8 cellular contexts compared by ENCODE assay signal in the genomic region with DNA sequence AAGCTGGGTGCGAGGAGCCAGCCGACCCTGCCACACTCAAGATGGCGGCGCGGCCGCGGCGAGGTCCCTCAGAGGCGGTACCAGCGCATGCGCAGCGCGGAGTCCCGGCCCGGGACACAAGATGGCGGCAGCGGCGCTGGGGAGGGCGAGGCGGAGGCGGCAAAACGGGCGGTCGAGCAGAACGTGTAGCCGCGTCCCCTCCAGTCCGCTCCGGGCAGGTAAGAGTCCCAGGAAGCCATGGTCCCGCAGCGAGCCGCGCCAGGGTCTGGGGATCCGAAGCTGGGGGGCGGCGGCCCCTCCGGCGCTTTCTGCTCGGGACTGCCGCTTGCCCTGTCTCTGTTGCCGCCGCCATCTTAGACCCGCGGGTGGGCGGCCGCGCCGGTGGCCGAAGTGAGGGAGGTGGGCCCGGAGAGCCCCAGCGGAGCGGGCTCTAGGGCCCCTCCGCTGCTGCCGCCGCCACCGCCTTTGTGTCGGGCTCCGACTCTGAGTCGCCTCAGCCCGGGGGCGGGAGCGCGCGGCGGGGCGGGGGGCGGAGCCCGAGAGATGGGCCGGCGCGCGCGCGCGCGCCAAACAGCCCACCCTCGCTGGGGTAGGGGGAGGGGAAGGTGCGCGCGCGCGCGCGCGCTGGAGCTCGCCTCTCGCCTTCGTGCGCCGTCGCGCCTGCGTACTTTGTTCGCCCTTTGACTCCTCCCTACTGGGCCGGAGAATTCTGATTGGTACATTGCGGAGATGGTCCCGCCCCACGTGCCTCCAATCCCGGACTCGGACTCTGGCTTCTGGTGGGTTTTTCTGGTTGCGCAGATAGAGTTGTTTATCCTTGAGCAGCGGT. TPM values are rescaled to one million over a fixed set of nuclear protein-coding genes. Genes with fewer than 3 reads are reported as not detected.
DNase-seq lines count a peak whose midpoint lies in the region; ATAC-seq and TF ChIP-seq lines count a peak whose summit lies in the region.

A gene (plus strand): TSS at position 97 of the 829 bp plus-strand sequence. CDS start 4,317 bp downstream, outside the sequence.

- CTCF ChIA-PET in PC-3 (lab: Charles Lee) = interaction anchor here (0.6 to 0.7 kb wide), 2 partner anchors 14 to 78 kb away, joined by 4 to 13 read pairs; a partner anchor contains a TSS

- TF ChIP-seq CTCF in PC-3 (conservative IDR thresholded peaks at IDR 0.05; ENCODE audit: low read depth, low read length) (no peak), epithelial cell of esophagus (IDR thresholded peaks at IDR 0.05; ENCODE audit: insufficient read depth, low read depth, low read length, missing control alignments) (no peak)

- peaks cover 12% of the 10 kb centered on the region; the same call in 1 of the 2 replicates for H3K4me1 ChIP-seq in PC-3 (ENCODE audit: insufficient read depth, low read length)

- H3K9me2 ChIP-seq in PC-3 (replicated peaks; ENCODE audit: low read length) = no peaks in the 10 kb centered on the region

- H3K4me2 ChIP-seq in PC-3 (ENCODE audit: low read length) = peak within 1 kb of the TSS; percentile 97

- intact Hi-C loops in PC-3 (cut with micrococcal nuclease) = loop anchor here (1.0 to 10.0 kb wide), 3 partner anchors 120 to 520 kb away; a partner anchor contains a TSS

- no peaks in the 10 kb centered on the region for H3K27me3 ChIP-seq in PC-3 (ENCODE audit: low read length)

- H3K9ac ChIP-seq in PC-3 (ENCODE audit: low read length) = peak within 1 kb of the TSS; percentile 99

- POLR2A ChIA-PET in PC-3 (lab: Charles Lee; ENCODE audit: unreplicated experiment) = interaction anchor here (0.5 to 1.6 kb wide), 15 partner anchors 23 to 320 kb away, joined by 3 to 28 read pairs (median 5); a partner anchor contains a TSS

- H3K36me3 ChIP-seq in PC-3 (ENCODE audit: low read depth, low read length) = peaks cover 24% of the 10 kb centered on the region

- no peaks in the 10 kb centered on the region for H3K9me3 ChIP-seq in PC-3 (ENCODE audit: low read length)

- no peaks in the 10 kb centered on the region for H3F3A ChIP-seq in PC-3 (ENCODE audit: low read length, unreplicated experiment)

- peak within 1 kb of the TSS; percentile 90 for H3K4me3 ChIP-seq in Jurkat, Clone E6-1 (ENCODE audit: low read length)
- H3K4me3 ChIP-seq in PC-3 (ENCODE audit: low read length) (peak within 1 kb of the TSS; percentile 91), epithelial cell of esophagus (ENCODE audit: low read length) (peak within 1 kb of the TSS; percentile 95)

- ATAC-seq in GM21717 (IDR thresholded peaks at IDR 0.05; ENCODE audit: unreplicated experiment) (peak; percentile 62), PC-3 (peak; percentile 81)

- H3K79me2 ChIP-seq in PC-3 (ENCODE audit: low read length) = peaks cover 38% of the 10 kb centered on the region

- BruUV-seq in PC-3 (replicated peaks; lab: Mats Ljungman, UMichigan) = no TSS peak

- DNase-seq in DMS153 treated with DMSO at 0.1 percent for 48 hours (lab: John Stamatoyannopoulos, UW; ENCODE audit: unreplicated experiment) (peak; percentile 87), PC-3 (peak; percentile 99), activated T-cell treated with anti-CD3 and anti-CD28 coated beads for 48 hours (ENCODE audit: low read depth) (peak; percentile 98), epithelial cell of esophagus (ENCODE audit: low read depth) (peak; percentile 96), mucosa of gallbladder (ENCODE audit: low spot score) (peak; percentile 99)
- DNase-seq in Jurkat, Clone E6-1 (ENCODE audit: low read depth, low spot score) = peak; percentile 96
- peak; percentile 97 for DNase-seq in stimulated activated CD8-positive, alpha-beta memory T cell treated with anti-CD3 and anti-CD28 coated beads, Interleukin-4, amount 100 ng/mL, for 24 hours (ENCODE audit: low read depth)

- peak within 1 kb of the TSS; percentile 91 for H3K27ac ChIP-seq in PC-3 (ENCODE audit: low read length)

- no peaks in the 10 kb centered on the region for H4K20me1 ChIP-seq in PC-3 (ENCODE audit: low read length)

- peak within 1 kb of the TSS; percentile 58 for H2AFZ ChIP-seq in PC-3 (ENCODE audit: low read length)

RNA-seq across cellular contexts. Expression of the gene that starts here (rescaled TPM):
- 59.9 TPM for polyA plus RNA-seq in Jurkat, Clone E6-1 (2012; ENCODE audit: insufficient read depth, insufficient read length)
- total RNA-seq in PC-3 (2014; rRNA removed) (18.4 and 20.2 TPM in 2 replicates), mucosa of gallbladder (29.3 TPM)

Comparison
In these comparisons a context has a peak if more than half of its experiments do, and no peak if none do; other contexts are left out.
1. Peak in every context shown above with its lines: DNase-seq, ATAC-seq, H3K4me3 ChIP-seq and H3K27ac ChIP-seq.